ENCODE assay signal across 9 cellular contexts in the genomic region with DNA sequence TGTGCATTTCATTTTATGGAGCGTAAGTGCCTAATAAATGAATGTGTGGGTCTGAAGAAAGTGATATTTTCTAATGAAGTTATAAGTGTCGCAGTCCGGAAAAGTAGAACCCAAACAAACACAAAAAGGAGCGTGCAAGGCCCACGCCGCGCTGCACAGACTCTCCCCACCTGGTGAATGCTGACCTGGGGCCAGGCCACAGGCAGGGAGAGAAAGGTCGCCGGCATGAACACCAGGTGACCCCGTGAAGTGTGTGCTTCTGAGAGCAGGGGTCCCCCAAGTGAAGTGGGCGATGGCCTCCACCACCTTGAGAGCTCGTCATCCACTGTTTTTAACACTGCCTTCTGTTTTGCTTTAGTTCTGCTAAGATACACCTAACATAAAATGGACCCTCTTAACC.
"Had no signal": no experiment of that assay in that cellular context is flagged by ENCODE, and none has a peak within 500 bp of the region (broad histone marks: within the 10 kb centered on the region; RNA-seq: fewer than 3 reads in every experiment).

No MANE protein-coding gene starts in this region.

- H3K36me3 ChIP-seq: HAP-1 had no signal

- H3K27ac ChIP-seq: GM23248 had no signal

- H2AFZ ChIP-seq: GM23248, GM23338 had no signal

- ATAC-seq: GM23338, HCT116 had no signal

- H3K4me3 ChIP-seq: GM23248, GM23338, HAP-1 had no signal

- DNase-seq: GM23248, GOT3, H7, H9, HCEC 1CT, HFFc6 had no signal

- H3K4me2 ChIP-seq: GM23338 had no signal

- H3K9me3 ChIP-seq: HAP-1 had no signal
